Comparison of ENCODE assay signal across 20 cellular contexts in genomic region chr3:63132456-63133250, GRCh38.
A peak's percentile ranks its signal among the peaks of the same experiment; 100 is the strongest.
DNase-seq lines count a peak whose midpoint lies in the region; ATAC-seq and TF ChIP-seq lines count a peak whose summit lies in the region.
"Had no signal": no experiment of that assay in that cellular context is flagged by ENCODE, and none has a peak within 500 bp of the region (broad histone marks: within the 10 kb centered on the region; RNA-seq: fewer than 3 reads in every experiment).

No MANE protein-coding gene starts in this region.

- CTCF ChIA-PET in WTC11 (lab: Charles Lee), result no interaction called here
- CTCF ChIA-PET in OCI-LY7 (lab: Charles Lee; ENCODE audit: unreplicated experiment), result no interaction called here

- H3K9me3 ChIP-seq in GM23248 (ENCODE audit: low read depth) (no peaks in the 10 kb centered on the region), neural progenitor cell (ENCODE audit: low read depth) (no peaks in the 10 kb centered on the region), OCI-LY7 (ENCODE audit: low read length) (no peaks in the 10 kb centered on the region)

- H3K27me3 Mint-ChIP-seq in WTC11 (ENCODE audit: low read depth) (no peaks in the 10 kb centered on the region; the same call in 1 of the 2 replicates), neural progenitor cell (ENCODE audit: insufficient read depth, low read depth) (peaks cover 4% of the 10 kb centered on the region)
- H3K27me3 Mint-ChIP-seq: IgD-negative memory B cell had no signal

- H3K4me1 Mint-ChIP-seq in WTC11, result peaks cover 61% of the 10 kb centered on the region
- H3K4me1 Mint-ChIP-seq in neural progenitor cell, result peaks cover 37% of the 10 kb centered on the region
- H3K4me1 Mint-ChIP-seq: IgD-negative memory B cell had no signal

- H3K9ac ChIP-seq in GM23248 (no peak overlapping the region), neural progenitor cell (no peak overlapping the region)
- H3K9ac ChIP-seq: KMS-11 had no signal

- H3F3A ChIP-seq in GM23248 (ENCODE audit: insufficient read depth) (peaks cover 6% of the 10 kb centered on the region; the same call in 1 of the 2 replicates), neural progenitor cell (ENCODE audit: low read depth) (peaks cover 44% of the 10 kb centered on the region)

- H3K27me3 ChIP-seq in GM23248 (replicated peaks; ENCODE audit: insufficient read depth), result no peaks in the 10 kb centered on the region
- no peaks in the 10 kb centered on the region for H3K27me3 ChIP-seq in neural progenitor cell

- H3K4me1 ChIP-seq in GM23248 (ENCODE audit: insufficient read depth), result peaks cover 47% of the 10 kb centered on the region
- peaks cover 62% of the 10 kb centered on the region for H3K4me1 ChIP-seq in neural progenitor cell
- no peaks in the 10 kb centered on the region for H3K4me1 ChIP-seq in OCI-LY7 (ENCODE audit: insufficient read depth, low read length, poor library complexity, severe bottlenecking)

- 41% methylated on average over 6 of the region's 6 CpGs for WGBS in GM23248 (ENCODE audit: low coverage in 1 of 2, low lambda C conversion rate in 2 of 2, missing lambda C conversion rate in 2 of 2), 2 experiments

- H2AFZ ChIP-seq in GM23248 (0 out of 2 replicates have a peak overlapping the region, but pooled peaks have one; percentile 21), neural progenitor cell (replicated peaks) (peak overlapping the region; percentile 68), OCI-LY7 (ENCODE audit: low read length) (no peak overlapping the region)

- no peaks in the 10 kb centered on the region for H4K20me1 ChIP-seq in GM23248 (ENCODE audit: insufficient read depth)
- no peaks in the 10 kb centered on the region for H4K20me1 ChIP-seq in neural progenitor cell (ENCODE audit: low read depth)
- no peaks in the 10 kb centered on the region for H4K20me1 ChIP-seq in OCI-LY7 (ENCODE audit: insufficient read depth, low read length)

- H3K9me3 Mint-ChIP-seq in WTC11 (peaks cover 3% of the 10 kb centered on the region; the same call in 1 of the 2 replicates), neural progenitor cell (peaks cover 6% of the 10 kb centered on the region)

- no peak overlapping the region for H3K27ac ChIP-seq in GM23248
- H3K27ac ChIP-seq in neural progenitor cell, result no peak overlapping the region
- H3K27ac ChIP-seq in OCI-LY7 (ENCODE audit: low read depth, low read length, poor library complexity, severe bottlenecking), result no peak overlapping the region
- H3K27ac ChIP-seq: KMS-11, SK-N-MC had no signal

- H3K4me3 Mint-ChIP-seq in WTC11 (no peak overlapping the region), neural progenitor cell (no peak overlapping the region)
- H3K4me3 Mint-ChIP-seq: IgD-negative memory B cell had no signal

- BruUV-seq in OCI-LY7 (replicated peaks; lab: Mats Ljungman, UMichigan), result no TSS peak

- TF ChIP-seq CTCF in WTC11 (IDR thresholded peaks at IDR 0.05) (no peak), neural progenitor cell (IDR thresholded peaks at IDR 0.05) (no peak), OCI-LY7 (conservative IDR thresholded peaks at IDR 0.05; ENCODE audit: low read length) (no peak)

- peak; percentile 14 for ATAC-seq in WTC11
- ATAC-seq: HCT116 had no signal

- H3K36me3 ChIP-seq in GM23248 (ENCODE audit: low read depth) (no peaks in the 10 kb centered on the region), neural progenitor cell (no peaks in the 10 kb centered on the region), OCI-LY7 (ENCODE audit: insufficient read depth, low read length) (no peaks in the 10 kb centered on the region)

- peak overlapping the region; percentile 3; the same call in 1 of the 2 replicates for H3K4me3 ChIP-seq in GM23248
- no peak overlapping the region for H3K4me3 ChIP-seq in neural progenitor cell
- no peak overlapping the region for H3K4me3 ChIP-seq in OCI-LY7 (ENCODE audit: low read depth, low read length, poor library complexity, severe bottlenecking)
- H3K4me3 ChIP-seq: SK-N-MC had no signal

- no peaks in the 10 kb centered on the region for H3K9me2 ChIP-seq in GM23248 (ENCODE audit: insufficient read depth)
- no peaks in the 10 kb centered on the region for H3K9me2 ChIP-seq in OCI-LY7 (ENCODE audit: insufficient read depth, low read length)

- 0 out of 2 replicates have a peak, but pooled peaks cover 2% of the 10 kb centered on the region for H3K36me3 Mint-ChIP-seq in WTC11
- peaks cover 5% of the 10 kb centered on the region for H3K36me3 Mint-ChIP-seq in neural progenitor cell

- POLR2A ChIA-PET in WTC11 (lab: Charles Lee) (no interaction called here), OCI-LY7 (lab: Charles Lee) (no interaction called here)

- no peak overlapping the region for H3K27ac Mint-ChIP-seq in WTC11
- no peak overlapping the region for H3K27ac Mint-ChIP-seq in neural progenitor cell
- H3K27ac Mint-ChIP-seq: IgD-negative memory B cell had no signal

- intact Hi-C loops in OCI-LY7 (cut with micrococcal nuclease; ENCODE audit: unreplicated experiment), result no loop called here

- H3K4me2 ChIP-seq in GM23248 (ENCODE audit: unreplicated experiment) (peak overlapping the region; percentile 43), neural progenitor cell (no peak overlapping the region), OCI-LY7 (ENCODE audit: low read length) (no peak overlapping the region)
- H3K4me2 ChIP-seq: KMS-11 had no signal

- in situ Hi-C loops in GM23248 (cut with MboI), result no loop called here

- H3K79me2 ChIP-seq in GM23248 (ENCODE audit: insufficient read depth), result no peaks in the 10 kb centered on the region
- H3K79me2 ChIP-seq in neural progenitor cell (ENCODE audit: low read depth), result no peaks in the 10 kb centered on the region
- H3K79me2 ChIP-seq in OCI-LY7 (ENCODE audit: insufficient read depth, low read depth, low read length), result no peaks in the 10 kb centered on the region

- DNase-seq in AG20443 (ENCODE audit: low spot score) (peak; percentile 22), GM23248 (peak; percentile 46), WTC11 (ENCODE audit: low spot score) (no peak), neural progenitor cell (ENCODE audit: low spot score) (no peak), OCI-LY7 (ENCODE audit: low spot score) (no peak), SHP77 (lab: John Stamatoyannopoulos, UW) (no peak), T-helper 1 cell (no peak)
- DNase-seq: Calu3, MM.1S, NCI-H1694, NCI-H2081, NCI-H2227 treated with DMSO at 0.1 percent for 48 hours, NCI-H526 treated with DMSO at 0.1 percent for 48 hours, RPMI8226, SIG-M5, SW 1271 had no signal

TF ChIP-seq in WTC11, 78 proteins besides CTCF, POLR2A, EP300 and RAD21:
- TF ChIP-seq ESRRA (CRISPR knock-in tag; IDR thresholded peaks at IDR 0.05; ENCODE audit: borderline replicate concordance) (no peak), CREB1 (CRISPR knock-in tag; IDR thresholded peaks at IDR 0.05) (no peak), ZNF219 (CRISPR knock-in tag; IDR thresholded peaks at IDR 0.05; ENCODE audit: borderline replicate concordance) (no peak), USF2 (CRISPR knock-in tag; IDR thresholded peaks at IDR 0.05) (no peak), MXD4 (CRISPR knock-in tag; IDR thresholded peaks at IDR 0.05; ENCODE audit: borderline replicate concordance) (no peak), OVOL2 (CRISPR knock-in tag; IDR thresholded peaks at IDR 0.05; ENCODE audit: borderline replicate concordance) (no peak), TP53 (CRISPR knock-in tag; IDR thresholded peaks at IDR 0.05) (no peak), RORB (CRISPR knock-in tag; IDR thresholded peaks at IDR 0.05) (no peak), PREB (CRISPR knock-in tag; IDR thresholded peaks at IDR 0.05; ENCODE audit: borderline replicate concordance) (no peak), NR2C2 (CRISPR knock-in tag; IDR thresholded peaks at IDR 0.05) (no peak)
- TF ChIP-seq, protein P1, sequence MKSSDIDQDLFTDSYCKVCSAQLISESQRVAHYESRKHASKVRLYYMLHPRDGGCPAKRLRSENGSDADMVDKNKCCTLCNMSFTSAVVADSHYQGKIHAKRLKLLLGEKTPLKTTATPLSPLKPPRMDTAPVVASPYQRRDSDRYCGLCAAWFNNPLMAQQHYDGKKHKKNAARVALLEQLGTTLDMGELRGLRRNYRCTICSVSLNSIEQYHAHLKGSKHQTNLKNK (CRISPR knock-in tag; IDR thresholded peaks at IDR 0.05), result no peak
- TF ChIP-seq, protein P2, sequence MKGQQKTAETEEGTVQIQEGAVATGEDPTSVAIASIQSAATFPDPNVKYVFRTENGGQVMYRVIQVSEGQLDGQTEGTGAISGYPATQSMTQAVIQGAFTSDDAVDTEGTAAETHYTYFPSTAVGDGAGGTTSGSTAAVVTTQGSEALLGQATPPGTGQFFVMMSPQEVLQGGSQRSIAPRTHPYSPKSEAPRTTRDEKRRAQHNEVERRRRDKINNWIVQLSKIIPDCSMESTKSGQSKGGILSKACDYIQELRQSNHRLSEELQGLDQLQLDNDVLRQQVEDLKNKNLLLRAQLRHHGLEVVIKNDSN (CRISPR knock-in tag; IDR thresholded peaks at IDR 0.05), result no peak
- TF ChIP-seq, protein P3, sequence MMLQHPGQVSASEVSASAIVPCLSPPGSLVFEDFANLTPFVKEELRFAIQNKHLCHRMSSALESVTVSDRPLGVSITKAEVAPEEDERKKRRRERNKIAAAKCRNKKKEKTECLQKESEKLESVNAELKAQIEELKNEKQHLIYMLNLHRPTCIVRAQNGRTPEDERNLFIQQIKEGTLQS (CRISPR knock-in tag; conservative IDR thresholded peaks at IDR 0.05), result no peak
- TF ChIP-seq, protein P4, sequence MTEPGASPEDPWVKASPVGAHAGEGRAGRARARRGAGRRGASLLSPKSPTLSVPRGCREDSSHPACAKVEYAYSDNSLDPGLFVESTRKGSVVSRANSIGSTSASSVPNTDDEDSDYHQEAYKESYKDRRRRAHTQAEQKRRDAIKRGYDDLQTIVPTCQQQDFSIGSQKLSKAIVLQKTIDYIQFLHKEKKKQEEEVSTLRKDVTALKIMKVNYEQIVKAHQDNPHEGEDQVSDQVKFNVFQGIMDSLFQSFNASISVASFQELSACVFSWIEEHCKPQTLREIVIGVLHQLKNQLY (CRISPR knock-in tag; IDR thresholded peaks at IDR 0.05), result no peak

Comparison
In these comparisons a context has a peak if more than half of its experiments do, and no peak if none do; other contexts are left out.
1. DNase-seq: peak in AG20443 (single experiment) and GM23248 (single experiment); none in WTC11 (single experiment), neural progenitor cell (single experiment), OCI-LY7 (single experiment), SHP77 (0 of 2) and T-helper 1 cell (0 of 5).